Comparison of ENCODE assay signal across 11 cellular contexts in genomic region chr11:90166982-90167573, GRCh38. TPM values are rescaled to one million over a fixed set of nuclear protein-coding genes. Genes with fewer than 3 reads are reported as not detected.
DNase-seq lines count a peak whose midpoint lies in the region; ATAC-seq, FAIRE-seq and TF ChIP-seq lines count a peak whose summit lies in the region.
"Not testable (repeated sequence)": the region's sequence is repeated elsewhere in the genome, so short reads cannot be mapped to it uniquely, and the experiment has no call there.
"Had no signal": no experiment of that assay in that cellular context is flagged by ENCODE, and none has a peak within 500 bp of the region (broad histone marks: within the 10 kb centered on the region; RNA-seq: fewer than 3 reads in every experiment).

No MANE protein-coding gene starts in this region.

- WGBS in testis, 2 donors, result 61 to 81% methylated on average over 9 to 35 of the region's 49 CpGs

- not testable (repeated sequence) for H3K36me3 Mint-ChIP-seq in chondrocyte (ENCODE audit: low read depth); natural killer cell treated with Interleukin-12 subunit alpha and Interleukin-12 subunit beta and Interleukin-15 and Interleukin-18, amount 100 ng/mL, for 72 hours

- not testable (repeated sequence) for FAIRE-seq in kidney (lab: Jason Lieb, UNC)

- not testable (repeated sequence) for H3K4me1 Mint-ChIP-seq in chondrocyte (ENCODE audit: low read depth); natural killer cell treated with Interleukin-12 subunit alpha and Interleukin-12 subunit beta and Interleukin-15 and Interleukin-18, amount 100 ng/mL, for 72 hours (ENCODE audit: low read depth in 2 of 2)

- ATAC-seq in natural killer cell treated with Interleukin-12 subunit alpha and Interleukin-12 subunit beta and Interleukin-15 and Interleukin-18, amount 100 ng/mL, for 72 hours, result not testable (repeated sequence)

- not testable (repeated sequence) for H3K27ac ChIP-seq in kidney (ENCODE audit: low read depth in 2 of 2, low read length in 2 of 2); testis

- H3K27me3 ChIP-seq in GM06990 (replicated peaks; ENCODE audit: control insufficient read depth, insufficient read depth, low read length); testis: not testable (repeated sequence)

- H3K9ac ChIP-seq in kidney (ENCODE audit: low read length in 2 of 2), result not testable (repeated sequence)

- not testable (repeated sequence) for H3K36me3 ChIP-seq in GM06990 (ENCODE audit: control insufficient read depth, insufficient read depth, low read length); kidney (ENCODE audit: control insufficient read depth in 1 of 2, insufficient read depth in 2 of 2, low read length in 2 of 2); testis (ENCODE audit: low read depth, missing control alignments)

- not testable (repeated sequence) for H3K4me3 ChIP-seq in GM06990 (replicated peaks; ENCODE audit: low read depth, low read length); kidney (ENCODE audit: low read length in 2 of 2)
- peak overlapping the region; percentile 36 to 45 for H3K4me3 ChIP-seq in testis

- intact Hi-C loops in kidney (cut with DNase I); testis (cut with DNase I; ENCODE audit: low total_unique reads): not testable (repeated sequence)

- H3K4me3 Mint-ChIP-seq in chondrocyte (ENCODE audit: unreplicated experiment); natural killer cell treated with Interleukin-12 subunit alpha and Interleukin-12 subunit beta and Interleukin-15 and Interleukin-18, amount 100 ng/mL, for 72 hours: not testable (repeated sequence)

- DNase-seq in GM06990 (ENCODE audit: extremely low read depth, insufficient read length) (peak; percentile 1), activated gamma-delta T cell (lab: John Stamatoyannopoulos, UW) (peak; percentile 15), chondrocyte (ENCODE audit: low spot score) (peak; percentile 88), kidney (peak; percentile 66), testis (peak; percentile 40)
- peak; percentile 60 for DNase-seq in natural killer cell treated with Interleukin-12 subunit alpha and Interleukin-12 subunit beta and Interleukin-15 and Interleukin-18, amount 100 ng/mL, for 72 hours (ENCODE audit: low spot score)

- H3K27me3 Mint-ChIP-seq in chondrocyte (ENCODE audit: low read depth), result not testable (repeated sequence)
- peaks cover 0 to 22% of the 10 kb centered on the region in 2 donors for H3K27me3 Mint-ChIP-seq in natural killer cell treated with Interleukin-12 subunit alpha and Interleukin-12 subunit beta and Interleukin-15 and Interleukin-18, amount 100 ng/mL, for 72 hours

- not testable (repeated sequence) for H3K27ac Mint-ChIP-seq in chondrocyte (ENCODE audit: unreplicated experiment); natural killer cell treated with Interleukin-12 subunit alpha and Interleukin-12 subunit beta and Interleukin-15 and Interleukin-18, amount 100 ng/mL, for 72 hours

- not testable (repeated sequence) for H3K9me3 Mint-ChIP-seq in chondrocyte (ENCODE audit: low read depth); natural killer cell treated with Interleukin-12 subunit alpha and Interleukin-12 subunit beta and Interleukin-15 and Interleukin-18, amount 100 ng/mL, for 72 hours

- H3K4me1 ChIP-seq in kidney (ENCODE audit: control insufficient read depth in 1 of 2, insufficient read depth in 1 of 2, low read depth in 1 of 2, low read length in 2 of 2); testis: not testable (repeated sequence)

- not testable (repeated sequence) for H3K9me3 ChIP-seq in kidney (ENCODE audit: control insufficient read depth in 1 of 2, low read length in 2 of 2); testis

- not testable (repeated sequence) for TF ChIP-seq POLR2A in testis (IDR thresholded peaks at IDR 0.05)

- not testable (repeated sequence) for TF ChIP-seq CTCF in GM06990 (IDR thresholded peaks at IDR 0.05; ENCODE audit: insufficient read depth, low read length, poor library complexity, severe bottlenecking); chondrocyte (IDR thresholded peaks at IDR 0.05); kidney (IDR thresholded peaks at IDR 0.05; ENCODE audit: borderline replicate concordance, extremely low read depth, insufficient read depth); testis (IDR thresholded peaks at IDR 0.05)

RNA-seq across cellular contexts. Expression of gene NAALAD2, which starts 32.6 kb away (rescaled TPM):
- total RNA-seq in chondrocyte (0.23 to 1.7 TPM (median 1.1 TPM) in 3 replicates), kidney (2.0 TPM), testis (10 to 100 TPM; 89.3 to 92.4 TPM)
- polyA plus RNA-seq in kidney (ENCODE audit: insufficient read depth, low read depth, low replicate concordance) (1.5 TPM), testis (ENCODE audit: insufficient read depth, low read depth, low replicate concordance) (23.8 TPM)
- total RNA-seq in natural killer cell treated with Interleukin-12 subunit alpha and Interleukin-12 subunit beta and Interleukin-15 and Interleukin-18, amount 100 ng/mL, for 72 hours, result not detected
- total RNA-seq: CD4-positive, alpha-beta memory T cell; CD4-positive, CD25-positive, alpha-beta regulatory T cell; CD8-positive, alpha-beta memory T cell; GM12878 had no signal
- polyA plus RNA-seq: CD14-positive monocyte; CD8-positive, alpha-beta memory T cell had no signal

RNA-seq across cellular contexts. Expression of gene CHORDC1, which starts 55.8 kb away (rescaled TPM):
- 30.7 to 31.9 TPM (median 31.0 TPM) in 3 replicates for total RNA-seq in chondrocyte
- total RNA-seq in kidney, result 21.7 TPM
- polyA plus RNA-seq in kidney (ENCODE audit: insufficient read depth, low read depth, low replicate concordance), result 12.3 TPM
- total RNA-seq in natural killer cell treated with Interleukin-12 subunit alpha and Interleukin-12 subunit beta and Interleukin-15 and Interleukin-18, amount 100 ng/mL, for 72 hours, result 100 to 1,000 TPM in 1 of 2 donors, 10 to 100 TPM in 1; 69.0 to 103 TPM
- total RNA-seq in testis, result 10 to 100 TPM; 46.8 to 65.6 TPM
- polyA plus RNA-seq in testis (ENCODE audit: insufficient read depth, low read depth, low replicate concordance), result 20.9 TPM

Comparison
In these comparisons a context has a peak if more than half of its experiments do, and no peak if none do; other contexts are left out.
1. DNase-seq: peak in every context shown above with its lines; median percentile 88 in chondrocyte; 66 in kidney; 60 in natural killer cell treated with Interleukin-12 subunit alpha and Interleukin-12 subunit beta and Interleukin-15 and Interleukin-18, amount 100 ng/mL, for 72 hours; 40 in testis; 15 in activated gamma-delta T cell; 1 in GM06990.
2. RNA of gene NAALAD2, which starts 32.6 kb away (total RNA-seq): 89.3 to 92.4 TPM in testis; 2.0 TPM in kidney (single experiment), 0.23 to 1.7 TPM in chondrocyte and not detected in natural killer cell treated with Interleukin-12 subunit alpha and Interleukin-12 subunit beta and Interleukin-15 and Interleukin-18, amount 100 ng/mL, for 72 hours; every median in the first group is over 10 times any median in the second.